8 cellular contexts compared by ENCODE assay signal in the genomic region with DNA sequence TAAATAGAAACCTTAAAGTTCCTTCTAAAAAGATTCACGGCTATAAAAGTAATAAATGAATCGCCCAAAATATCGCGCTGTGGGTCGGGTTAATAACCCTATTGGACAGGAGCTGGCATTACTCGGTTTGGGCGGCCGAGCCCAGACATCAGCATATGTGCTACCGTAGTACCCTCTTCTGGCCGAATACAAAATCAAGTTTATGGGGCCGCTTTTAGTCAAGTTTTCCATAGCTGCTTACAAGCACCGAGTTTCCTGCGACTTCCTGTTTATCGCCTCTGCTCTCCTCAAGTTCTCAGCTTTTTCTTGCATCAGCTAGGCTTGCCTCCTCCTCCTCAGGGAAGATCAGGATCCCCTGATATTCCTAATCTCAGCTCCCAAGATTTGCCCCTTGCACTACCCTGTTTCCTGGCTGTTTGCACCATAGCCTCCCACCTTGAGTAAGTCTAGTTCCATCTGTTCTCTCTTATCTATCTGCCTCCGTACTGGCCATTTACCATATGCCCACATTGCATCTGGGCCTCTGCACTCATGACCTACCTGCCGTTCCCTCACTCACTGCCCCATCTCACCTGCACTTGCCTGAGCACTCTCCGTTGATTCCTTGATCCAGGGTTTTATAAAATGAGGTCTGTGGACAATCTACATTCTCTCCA.
A peak's percentile ranks its signal among the peaks of the same experiment; 100 is the strongest.
DNase-seq lines count a peak whose midpoint lies in the region; ATAC-seq lines count a peak whose summit lies in the region.

No MANE protein-coding gene starts in this region.

- DNase-seq in DMS53 treated with DMSO at 0.1 percent for 48 hours (lab: John Stamatoyannopoulos, UW; ENCODE audit: unreplicated experiment) (peak; percentile 20), SW480 (ENCODE audit: low spot score) (peak; percentile 87), ACHN (no peak), NCI-H2029 (lab: John Stamatoyannopoulos, UW) (no peak)
- DNase-seq in central memory CD4-positive, alpha-beta T cell: peak; percentile 23
- peak; percentile 67 for DNase-seq in stimulated activated CD4-positive, alpha-beta T cell treated with anti-CD3 and anti-CD28 coated beads, Interleukin-15, amount 100 ng/mL, for 24 hours

- in situ Hi-C loops in ACHN (cut with HindIII; ENCODE audit: low pct_ligation_motif_present, low pct_unique_long_range_greater_than_20kb, low sequenced_read_pairs): no loop called here

- ATAC-seq in GM21360 (IDR thresholded peaks at IDR 0.05; ENCODE audit: unreplicated experiment) (peak; percentile 89), HG03460 (IDR thresholded peaks at IDR 0.05; ENCODE audit: unreplicated experiment) (peak; percentile 73)

Comparison
In these comparisons a context has a peak if more than half of its experiments do, and no peak if none do; other contexts are left out.
1. DNase-seq: peak in DMS53 treated with DMSO at 0.1 percent for 48 hours (single experiment), SW480 (single experiment), central memory CD4-positive, alpha-beta T cell (single experiment) and stimulated activated CD4-positive, alpha-beta T cell treated with anti-CD3 and anti-CD28 coated beads, Interleukin-15, amount 100 ng/mL, for 24 hours (single experiment); none in ACHN (single experiment) and NCI-H2029 (single experiment).